ENCODE assay signal across 27 cellular contexts in the genomic region with DNA sequence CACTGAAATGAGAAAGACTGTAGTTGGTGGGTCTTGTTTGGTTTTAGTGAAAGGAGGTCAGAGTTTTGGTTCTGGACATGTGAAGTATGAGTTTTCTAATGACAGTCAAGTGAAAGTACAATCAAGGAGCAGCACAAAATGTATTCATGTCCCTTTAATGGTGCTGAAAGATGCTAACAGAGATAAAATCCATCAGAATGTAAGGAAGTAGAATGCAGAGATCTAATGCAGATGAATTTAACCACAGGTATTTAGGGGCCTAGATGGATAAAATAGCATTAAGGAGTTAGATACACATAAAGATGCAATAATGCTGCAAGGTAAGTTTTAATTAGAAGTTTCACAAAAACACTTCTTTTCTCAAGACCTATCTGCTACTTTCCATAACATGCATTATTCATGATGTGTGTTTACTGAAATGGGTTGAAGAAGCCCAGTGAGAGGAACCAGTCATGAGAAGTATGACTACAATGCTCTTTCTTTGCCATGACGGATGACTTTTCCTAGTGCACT.
A peak's percentile ranks its signal among the peaks of the same experiment; 100 is the strongest.
DNase-seq lines count a peak whose midpoint lies in the region; ATAC-seq, FAIRE-seq and TF ChIP-seq lines count a peak whose summit lies in the region.
"Had no signal": no experiment of that assay in that cellular context is flagged by ENCODE, and none has a peak within 500 bp of the region (broad histone marks: within the 10 kb centered on the region; RNA-seq: fewer than 3 reads in every experiment).

No MANE protein-coding gene starts in this region.

- no peak for TF ChIP-seq POLR2A in IMR-90 (IDR thresholded peaks at IDR 0.05; ENCODE audit: low read depth, low read length)

- in situ Hi-C loops in IMR-90 (cut with MboI; ENCODE audit: low sequenced_read_pairs): no loop called here

- no peak overlapping the region for H3K18ac ChIP-seq in IMR-90 (ENCODE audit: low read depth, low read length)

- BruUV-seq in IMR-90 (replicated peaks; lab: Mats Ljungman, UMichigan): no TSS peak

- no peaks in the 10 kb centered on the region for H3K36me3 Mint-ChIP-seq in astrocyte (ENCODE audit: low read depth, unreplicated experiment)

- TF ChIP-seq CTCF in IMR-90 (conservative IDR thresholded peaks at IDR 0.05; ENCODE audit: low read depth, low read length): no peak
- no peak for TF ChIP-seq CTCF in astrocyte (IDR thresholded peaks at IDR 0.05; ENCODE audit: insufficient read depth, low read depth, low read length)

- H3K9me1 ChIP-seq in IMR-90 (ENCODE audit: insufficient read depth, low read length): no peaks in the 10 kb centered on the region

- no peaks in the 10 kb centered on the region for H4K20me1 ChIP-seq in IMR-90 (ENCODE audit: insufficient read depth, low read length)
- H4K20me1 ChIP-seq in astrocyte (ENCODE audit: insufficient read depth, low read length): no peaks in the 10 kb centered on the region
- H4K20me1 ChIP-seq: BLaER1 treated with 17β-estradiol and CSF1 and Interleukin-3, amounts not matched to agents 10 nM and 100 nM had no signal

- no peak overlapping the region for H4K5ac ChIP-seq in IMR-90 (ENCODE audit: low read depth, low read length)

- no peak for ATAC-seq in IMR-90 (ENCODE audit: low read depth)

- no peaks in the 10 kb centered on the region for H3K27me3 ChIP-seq in IMR-90 (ENCODE audit: control insufficient read depth, insufficient read depth, low read length)
- H3K27me3 ChIP-seq in astrocyte (ENCODE audit: insufficient read depth, low read length): no peaks in the 10 kb centered on the region
- H3K27me3 ChIP-seq: BLaER1 treated with 17β-estradiol and CSF1 and Interleukin-3, amounts not matched to agents 10 nM and 100 nM had no signal

- H3K14ac ChIP-seq in IMR-90 (replicated peaks; ENCODE audit: low read depth, low read length): no peak overlapping the region

- H2BK15ac ChIP-seq in IMR-90 (ENCODE audit: low read depth, low read length): no peak overlapping the region

- no peak overlapping the region for H3K27ac Mint-ChIP-seq in astrocyte (ENCODE audit: unreplicated experiment)
- H3K27ac Mint-ChIP-seq: CD4-positive, alpha-beta T cell had no signal

- H3K4me3 ChIP-seq in IMR-90 (ENCODE audit: insufficient read depth, low read depth, low read length) (no peak overlapping the region), astrocyte (ENCODE audit: insufficient read depth, low read depth, low read length) (no peak overlapping the region)
- H3K4me3 ChIP-seq: BLaER1 treated with 17β-estradiol and CSF1 and Interleukin-3, amounts not matched to agents 10 nM and 100 nM; PC-9 had no signal

- H3K4me1 ChIP-seq in IMR-90 (ENCODE audit: control insufficient read depth, insufficient read depth, low read length): peaks cover 3% of the 10 kb centered on the region; the same call in 1 of the 2 replicates
- H3K4me1 ChIP-seq in astrocyte (ENCODE audit: insufficient read depth, low read length): no peaks in the 10 kb centered on the region

- dilution Hi-C loops in IMR-90 (cut with HindIII; ENCODE audit: low sequenced_read_pairs, unreplicated experiment): no loop called here

- H3K4ac ChIP-seq in IMR-90 (ENCODE audit: low read depth, low read length): no peak overlapping the region

- H3K9me3 ChIP-seq in IMR-90 (ENCODE audit: control insufficient read depth, insufficient read depth, low read length): peaks cover 3% of the 10 kb centered on the region
- H3K9me3 ChIP-seq in astrocyte (ENCODE audit: insufficient read depth, low read depth, low read length): no peaks in the 10 kb centered on the region
- H3K9me3 ChIP-seq: BLaER1 treated with 17β-estradiol and CSF1 and Interleukin-3, amounts not matched to agents 10 nM and 100 nM had no signal

- H3K9me3 Mint-ChIP-seq in astrocyte (ENCODE audit: unreplicated experiment): no peaks in the 10 kb centered on the region
- H3K9me3 Mint-ChIP-seq: CD4-positive, alpha-beta T cell; H9 had no signal

- peaks cover 27% of the 10 kb centered on the region for H3K4me1 Mint-ChIP-seq in astrocyte (ENCODE audit: low read depth, unreplicated experiment)

- no peak for TF ChIP-seq RAD21 in IMR-90 (IDR thresholded peaks at IDR 0.05; ENCODE audit: low read length)

- no peak overlapping the region for H4K91ac ChIP-seq in IMR-90 (ENCODE audit: insufficient read depth, low read depth, low read length)

- 0 out of 2 replicates have a peak overlapping the region, but pooled peaks have one; percentile 20 for H3K23ac ChIP-seq in IMR-90 (ENCODE audit: low read depth, low read length)

- no peak overlapping the region for H3K56ac ChIP-seq in IMR-90 (ENCODE audit: extremely low read depth, insufficient read depth, low read length)

- H3K79me2 ChIP-seq in astrocyte (ENCODE audit: insufficient read depth, low read length): no peaks in the 10 kb centered on the region

- H2AFZ ChIP-seq in IMR-90 (replicated peaks; ENCODE audit: low read length, poor library complexity) (no peak overlapping the region), astrocyte (ENCODE audit: low read depth, low read length) (no peak overlapping the region)
- H2AFZ ChIP-seq: PC-9 had no signal

- no peaks in the 10 kb centered on the region for H3K79me1 ChIP-seq in IMR-90 (ENCODE audit: low read depth in 1 of 2, low read length in 2 of 2)

- H2AK9ac ChIP-seq in IMR-90 (replicated peaks; ENCODE audit: low read depth, low read length, poor library complexity): no peak overlapping the region

- H3K9ac ChIP-seq in IMR-90 (ENCODE audit: low read depth, low read length): no peak overlapping the region
- no peak overlapping the region for H3K9ac ChIP-seq in astrocyte (ENCODE audit: low read length)
- H3K9ac ChIP-seq: BLaER1 treated with 17β-estradiol and CSF1 and Interleukin-3, amounts not matched to agents 10 nM and 100 nM had no signal

- POLR2A ChIA-PET in IMR-90 (lab: Charles Lee; ENCODE audit: unreplicated experiment): no interaction called here

- no CpG with 5 or more reads among the region's 1 CpG for WGBS in IMR-90 (ENCODE audit: extremely low coverage in 2 of 2, insufficient read length in 1 of 2), 2 experiments

- H2BK20ac ChIP-seq in IMR-90 (ENCODE audit: low read depth, low read length): no peak overlapping the region

- H3K27me3 Mint-ChIP-seq in astrocyte (ENCODE audit: low read depth, unreplicated experiment): no peaks in the 10 kb centered on the region
- H3K27me3 Mint-ChIP-seq: CD4-positive, alpha-beta T cell had no signal

- intact Hi-C loops in IMR-90 (cut with micrococcal nuclease): no loop called here

- H3K36me3 ChIP-seq in IMR-90 (ENCODE audit: control insufficient read depth, insufficient read depth, low read length): no peaks in the 10 kb centered on the region
- H3K36me3 ChIP-seq in astrocyte (ENCODE audit: insufficient read depth, low read length): no peaks in the 10 kb centered on the region
- H3K36me3 ChIP-seq: BLaER1 treated with 17β-estradiol and CSF1 and Interleukin-3, amounts not matched to agents 10 nM and 100 nM had no signal

- DNase-seq in ELR (ENCODE audit: low read depth) (peak; percentile 41), IMR-90 (peak; percentile 28), astrocyte (ENCODE audit: low read depth) (peak; percentile 26), activated gamma-delta T cell treated with Interleukin-2 at 50 U/mL for 16 hours (no peak), LoVo (ENCODE audit: low spot score) (no peak), NCI-H345 treated with DMSO at 0.1 percent for 48 hours (lab: John Stamatoyannopoulos, UW; ENCODE audit: unreplicated experiment) (no peak)
- no peak for DNase-seq in stimulated activated CD4-positive, alpha-beta T cell treated with anti-CD3 and anti-CD28 coated beads, Interleukin-1b, Interleukin-23, amount 100 ng/mL, for 48 hours
- DNase-seq: AML-193; CD4-positive, alpha-beta T cell; DMS53; GF-D8; H9; Karpas-422; MV-4-11; NCI-H1105; NCI-H1436 treated with DMSO at 0.1 percent for 48 hours; NCI-H1930; NCI-H2107; NCI-H446 treated with DMSO at 0.1 percent for 48 hours; NCI-H526 treated with DMSO at 0.1 percent for 48 hours; PC-9; Right ventricle myocardium superior; RPMI8226 had no signal

- H2BK5ac ChIP-seq in IMR-90 (ENCODE audit: low read depth, low read length, poor library complexity, severe bottlenecking): no peak overlapping the region

- CTCF ChIA-PET in IMR-90 (lab: Yijun Ruan, JAX): interaction anchor here (0.9 kb wide), 1 partner anchor 128 kb away, joined by 3 read pairs; no protein-coding TSS in a partner anchor

- H2AK5ac ChIP-seq in IMR-90 (ENCODE audit: low read depth, low read length): no peak overlapping the region

- no peak for FAIRE-seq in astrocyte (lab: Jason Lieb, UNC)
- FAIRE-seq: A204.1, GM12892, GM19239 had no signal

- no peak overlapping the region for H3K27ac ChIP-seq in IMR-90 (ENCODE audit: insufficient read depth, low read length)
- no peak overlapping the region for H3K27ac ChIP-seq in astrocyte (ENCODE audit: low read depth, low read length)
- H3K27ac ChIP-seq: BLaER1 treated with 17β-estradiol and CSF1 and Interleukin-3, amounts not matched to agents 10 nM and 100 nM; PC-9 had no signal

- H4K8ac ChIP-seq in IMR-90 (ENCODE audit: low read depth in 2 of 2, low read length in 2 of 2): no peak overlapping the region

- H3K4me2 ChIP-seq in IMR-90 (ENCODE audit: low read depth, low read length) (no peak overlapping the region), astrocyte (ENCODE audit: low read length) (no peak overlapping the region)
- H3K4me2 ChIP-seq: BLaER1 treated with 17β-estradiol and CSF1 and Interleukin-3, amounts not matched to agents 10 nM and 100 nM; PC-9 had no signal

- no peak overlapping the region for H2BK120ac ChIP-seq in IMR-90 (ENCODE audit: low read depth, low read length)

- no peak overlapping the region for H3K4me3 Mint-ChIP-seq in astrocyte (ENCODE audit: unreplicated experiment)
- H3K4me3 Mint-ChIP-seq: CD4-positive, alpha-beta T cell; H9 had no signal

TF ChIP-seq in IMR-90, 13 proteins besides CTCF, POLR2A, EP300 and RAD21 (continues in another document):
- no peak for TF ChIP-seq NFE2L2 (IDR thresholded peaks at IDR 0.05; ENCODE audit: low read depth, low read length)
- no peak for TF ChIP-seq MAZ (IDR thresholded peaks at IDR 0.05; ENCODE audit: borderline replicate concordance, low read depth, low read length)
- TF ChIP-seq USF2 (IDR thresholded peaks at IDR 0.05; ENCODE audit: low read depth, low read length): no peak
- no peak for TF ChIP-seq CHD1 (IDR thresholded peaks at IDR 0.05; ENCODE audit: low read depth, low read length)
- no peak for TF ChIP-seq BHLHE40 (IDR thresholded peaks at IDR 0.05; ENCODE audit: low read depth, low read length)

Comparison
In these comparisons a context has a peak if more than half of its experiments do, and no peak if none do; other contexts are left out.
1. DNase-seq: peak in ELR (single experiment), IMR-90 (single experiment) and astrocyte (single experiment); none in activated gamma-delta T cell treated with Interleukin-2 at 50 U/mL for 16 hours (single experiment), LoVo (single experiment), stimulated activated CD4-positive, alpha-beta T cell treated with anti-CD3 and anti-CD28 coated beads, Interleukin-1b, Interleukin-23, amount 100 ng/mL, for 48 hours (single experiment) and NCI-H345 treated with DMSO at 0.1 percent for 48 hours (single experiment).